ENCODE assay signal across 2 cellular contexts in the genomic region with DNA sequence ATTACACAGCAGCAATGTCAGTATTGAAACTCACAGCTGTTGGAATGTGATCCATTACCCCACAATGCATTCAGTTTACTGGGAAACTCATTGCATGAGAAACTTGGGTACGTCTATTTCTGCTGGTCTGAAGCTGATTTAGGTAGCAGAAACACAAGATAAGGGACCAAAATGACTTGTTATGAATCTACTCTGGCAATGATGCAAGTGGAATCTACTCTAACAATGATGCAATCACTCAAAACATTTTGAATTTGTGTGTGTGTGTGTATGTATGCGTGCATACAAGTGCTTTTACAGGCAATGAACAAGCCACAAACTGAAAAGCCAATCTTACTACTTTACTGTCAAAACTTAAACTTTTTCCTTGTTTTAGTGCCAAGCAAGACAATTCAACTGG.
A peak's percentile ranks its signal among the peaks of the same experiment; 100 is the strongest.
TF ChIP-seq lines count a peak whose summit lies in the region.

No MANE protein-coding gene starts in this region.

TF ChIP-seq in IMR-90, 13 proteins besides CTCF, POLR2A, EP300 and RAD21 (continued from another document):
- TF ChIP-seq NFE2L2 (IDR thresholded peaks at IDR 0.05; ENCODE audit: low read depth, low read length) (no peak), CHD1 (IDR thresholded peaks at IDR 0.05; ENCODE audit: low read depth, low read length) (no peak), MAFK (IDR thresholded peaks at IDR 0.05; ENCODE audit: low read depth, low read length) (no peak), USF2 (IDR thresholded peaks at IDR 0.05; ENCODE audit: low read depth, low read length) (no peak), FOS (IDR thresholded peaks at IDR 0.05; ENCODE audit: low read depth, low read length) (no peak)
- TF ChIP-seq, protein P1, sequence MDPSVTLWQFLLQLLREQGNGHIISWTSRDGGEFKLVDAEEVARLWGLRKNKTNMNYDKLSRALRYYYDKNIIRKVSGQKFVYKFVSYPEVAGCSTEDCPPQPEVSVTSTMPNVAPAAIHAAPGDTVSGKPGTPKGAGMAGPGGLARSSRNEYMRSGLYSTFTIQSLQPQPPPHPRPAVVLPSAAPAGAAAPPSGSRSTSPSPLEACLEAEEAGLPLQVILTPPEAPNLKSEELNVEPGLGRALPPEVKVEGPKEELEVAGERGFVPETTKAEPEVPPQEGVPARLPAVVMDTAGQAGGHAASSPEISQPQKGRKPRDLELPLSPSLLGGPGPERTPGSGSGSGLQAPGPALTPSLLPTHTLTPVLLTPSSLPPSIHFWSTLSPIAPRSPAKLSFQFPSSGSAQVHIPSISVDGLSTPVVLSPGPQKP (IDR thresholded peaks at IDR 0.05; ENCODE audit: borderline replicate concordance, low read depth, low read length): no peak

TF ChIP-seq in K562, 482 proteins besides CTCF, POLR2A, EP300 and RAD21 (continued from another document):
- peak; percentile 79 for TF ChIP-seq CEBPG (CRISPR knock-in tag; IDR thresholded peaks at IDR 0.05)
- TF ChIP-seq CEBPG (tag; conservative IDR thresholded peaks at IDR 0.05 in 1 of 2, IDR thresholded peaks at IDR 0.05 in 1 of 2): peak; percentile 94 to 98
- TF ChIP-seq ATF4 (CRISPR knock-in tag; IDR thresholded peaks at IDR 0.05): 0 out of 2 replicates have a peak, but pooled peaks have one; percentile 45
- TF ChIP-seq ATF7 (IDR thresholded peaks at IDR 0.05): peak; percentile 79; the same call in 1 of the 2 replicates
- TF ChIP-seq, protein P2, sequence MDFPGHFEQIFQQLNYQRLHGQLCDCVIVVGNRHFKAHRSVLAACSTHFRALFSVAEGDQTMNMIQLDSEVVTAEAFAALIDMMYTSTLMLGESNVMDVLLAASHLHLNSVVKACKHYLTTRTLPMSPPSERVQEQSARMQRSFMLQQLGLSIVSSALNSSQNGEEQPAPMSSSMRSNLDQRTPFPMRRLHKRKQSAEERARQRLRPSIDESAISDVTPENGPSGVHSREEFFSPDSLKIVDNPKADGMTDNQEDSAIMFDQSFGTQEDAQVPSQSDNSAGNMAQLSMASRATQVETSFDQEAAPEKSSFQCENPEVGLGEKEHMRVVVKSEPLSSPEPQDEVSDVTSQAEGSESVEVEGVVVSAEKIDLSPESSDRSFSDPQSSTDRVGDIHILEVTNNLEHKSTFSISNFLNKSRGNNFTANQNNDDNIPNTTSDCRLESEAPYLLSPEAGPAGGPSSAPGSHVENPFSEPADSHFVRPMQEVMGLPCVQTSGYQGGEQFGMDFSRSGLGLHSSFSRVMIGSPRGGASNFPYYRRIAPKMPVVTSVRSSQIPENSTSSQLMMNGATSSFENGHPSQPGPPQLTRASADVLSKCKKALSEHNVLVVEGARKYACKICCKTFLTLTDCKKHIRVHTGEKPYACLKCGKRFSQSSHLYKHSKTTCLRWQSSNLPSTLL (IDR thresholded peaks at IDR 0.05): peak; percentile 55; the same call in 1 of the 2 replicates
- peak; percentile 69; the same call in 1 of the 2 replicates for TF ChIP-seq FOXJ2 (tag; IDR thresholded peaks at IDR 0.05)
- no peak for TF ChIP-seq TBP (optimal IDR thresholded peaks at IDR 0.05; ENCODE audit: low read depth, low read length)
- no peak for TF ChIP-seq MXD1 (CRISPR knock-in tag; IDR thresholded peaks at IDR 0.05; ENCODE audit: borderline replicate concordance, poor library complexity, severe bottlenecking)
- peak; percentile 95 for TF ChIP-seq ATF3 (IDR thresholded peaks at IDR 0.05)
- no peak for TF ChIP-seq ATF3 (CRISPR knock-in tag; conservative IDR thresholded peaks at IDR 0.05)
- TF ChIP-seq CTBP1 (IDR thresholded peaks at IDR 0.05; ENCODE audit: borderline replicate concordance): 0 out of 2 replicates have a peak, but pooled peaks have one; percentile 38
- TF ChIP-seq, protein P3, sequence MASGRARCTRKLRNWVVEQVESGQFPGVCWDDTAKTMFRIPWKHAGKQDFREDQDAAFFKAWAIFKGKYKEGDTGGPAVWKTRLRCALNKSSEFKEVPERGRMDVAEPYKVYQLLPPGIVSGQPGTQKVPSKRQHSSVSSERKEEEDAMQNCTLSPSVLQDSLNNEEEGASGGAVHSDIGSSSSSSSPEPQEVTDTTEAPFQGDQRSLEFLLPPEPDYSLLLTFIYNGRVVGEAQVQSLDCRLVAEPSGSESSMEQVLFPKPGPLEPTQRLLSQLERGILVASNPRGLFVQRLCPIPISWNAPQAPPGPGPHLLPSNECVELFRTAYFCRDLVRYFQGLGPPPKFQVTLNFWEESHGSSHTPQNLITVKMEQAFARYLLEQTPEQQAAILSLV (tag; IDR thresholded peaks at IDR 0.05): peak; percentile 86
- TF ChIP-seq CEBPB (tag; IDR thresholded peaks at IDR 0.05): peak; percentile 80
- no peak for TF ChIP-seq FOXA1 (IDR thresholded peaks at IDR 0.05; ENCODE audit: borderline replicate concordance)
